Comparison of ENCODE assay signal across 28 cellular contexts in genomic region chr20:17171750-17172149, GRCh38. TPM values are rescaled to one million over a fixed set of nuclear protein-coding genes. Genes with fewer than 3 reads are reported as not detected.
"Had no signal": no experiment of that assay in that cellular context is flagged by ENCODE, and none has a peak within 500 bp of the region (broad histone marks: within the 10 kb centered on the region; RNA-seq: fewer than 3 reads in every experiment).

No MANE protein-coding gene starts in this region.

- H3K27me3 ChIP-seq: colonic mucosa, dorsolateral prefrontal cortex, hepatocyte, pancreas, right atrium auricular region, spleen, upper lobe of left lung had no signal

- H3K36me3 ChIP-seq: colonic mucosa, lower lobe of right lung, pancreas, right atrium auricular region, spleen, thoracic aorta, upper lobe of left lung had no signal

- ATAC-seq: activated CD4-positive, alpha-beta T cell treated with anti-CD3 and anti-CD28 coated beads for 36 hours; effector memory CD8-positive, alpha-beta T cell; esophagus mucosa; left lobe of liver; lower lobe of right lung; mucosa of descending colon; pancreas; psoas muscle had no signal

- FAIRE-seq: astrocyte, endothelial cell of umbilical vein, frontal cortex, pancreas had no signal

- DNase-seq: activated B cell treated with CpG ODN at 0.5 μM for 24 hours; activated CD4-positive, alpha-beta memory T cell treated with anti-CD3 and anti-CD28 coated beads for 36 hours; activated CD4-positive, alpha-beta T cell treated with anti-CD3 and anti-CD28 coated beads for 36 hours; activated naive CD4-positive, alpha-beta T cell treated with Interleukin-2 at 50 U/mL for 16 hours; activated naive CD8-positive, alpha-beta T cell treated with anti-CD3 and anti-CD28 coated beads for 36 hours; activated T-cell treated with anti-CD3 and anti-CD28 coated beads, Interleukin-2, amount 50 U/mL, for 48 hours; colonic mucosa; dorsolateral prefrontal cortex; effector memory CD8-positive, alpha-beta T cell; immature natural killer cell; lower lobe of right lung; mesendoderm; mucosa of descending colon; nephron progenitor cell; pancreas; psoas muscle; spleen; stimulated activated CD4-positive, alpha-beta T cell treated with anti-CD3 and anti-CD28 coated beads, Interleukin-4, amount 100 ng/mL, for 1 hour; stimulated activated naive CD4-positive, alpha-beta T cell treated with Interleukin-2 at 50 U/mL for 16 hours; upper lobe of left lung had no signal

- H3K4me3 ChIP-seq: colonic mucosa, dorsolateral prefrontal cortex, hepatocyte, lower lobe of right lung, mucosa of descending colon, pancreas, psoas muscle, right atrium auricular region, spleen, thoracic aorta, upper lobe of left lung had no signal

RNA-seq across cellular contexts. Expression of gene PCSK2, which starts 55.1 kb away (rescaled TPM):
- total RNA-seq: activated B cell treated with CpG ODN at 0.5 μM for 24 hours; activated CD4-positive, alpha-beta memory T cell treated with anti-CD3 and anti-CD28 coated beads for 36 hours; activated CD4-positive, alpha-beta T cell treated with anti-CD3 and anti-CD28 coated beads for 36 hours; activated naive CD8-positive, alpha-beta T cell treated with anti-CD3 and anti-CD28 coated beads for 36 hours; astrocyte; endothelial cell of umbilical vein had no signal
